8 cellular contexts compared by ENCODE assay signal in the genomic region with DNA sequence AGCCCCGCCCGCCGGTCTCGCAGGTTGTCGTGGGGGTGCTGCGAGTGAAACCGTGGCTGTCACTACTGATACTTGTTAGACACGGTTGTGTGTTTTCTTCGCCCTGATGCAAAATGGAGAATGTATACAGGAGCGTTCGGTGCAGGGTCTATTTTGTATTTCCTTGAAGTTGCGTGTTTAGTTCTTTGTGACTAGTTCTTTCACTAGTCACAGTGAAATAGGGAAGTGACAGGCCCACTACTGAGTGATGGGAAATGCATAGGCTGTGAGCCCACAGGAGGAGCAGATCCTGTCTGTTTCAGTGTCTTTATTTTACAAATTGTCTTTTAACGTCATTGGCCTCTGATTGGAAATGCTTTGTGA. TPM values are rescaled to one million over a fixed set of nuclear protein-coding genes. Genes with fewer than 3 reads are reported as not detected.
DNase-seq lines count a peak whose midpoint lies in the region; ATAC-seq and TF ChIP-seq lines count a peak whose summit lies in the region.

No MANE protein-coding gene starts in this region.

- DNase-seq in activated CD4-positive, CD25-positive, alpha-beta regulatory T cell treated with anti-CD3 and anti-CD28 coated beads, Interleukin-2, amount 50 U/mL, for 72 hours: no peak
- DNase-seq in NT2/D1 (ENCODE audit: low read depth, low spot score): no peak
- DNase-seq in chondrocyte (ENCODE audit: low spot score): no peak
- no peak for DNase-seq in NK-92 treated with Interleukin-12 subunit alpha and Interleukin-12 subunit beta, amount 100 ng/mL, for 24 hours (lab: John Stamatoyannopoulos, UW)
- DNase-seq in A172 (ENCODE audit: low spot score): no peak

- H3K4me1 ChIP-seq in NT2/D1 (ENCODE audit: insufficient read depth, insufficient read length): peaks cover 6% of the 10 kb centered on the region
- H3K4me1 ChIP-seq in mucosa of rectum (ENCODE audit: control insufficient read depth in 2 of 2, insufficient read depth in 2 of 2, low read length in 2 of 2): peaks cover 6 to 9% of the 10 kb centered on the region in 2 donors

- H3K9me3 ChIP-seq in NT2/D1 (ENCODE audit: insufficient read depth, low read length): no peaks in the 10 kb centered on the region
- H3K9me3 ChIP-seq in mucosa of rectum (ENCODE audit: control insufficient read depth in 2 of 2, low read length in 2 of 2): no peaks in the 10 kb centered on the region

- peak overlapping the region; percentile 90 for H3K4me3 Mint-ChIP-seq in chondrocyte (ENCODE audit: unreplicated experiment)

- no peaks in the 10 kb centered on the region for H3K36me3 Mint-ChIP-seq in chondrocyte (ENCODE audit: low read depth)

- H3K4me3 ChIP-seq in NT2/D1 (ENCODE audit: insufficient read length, low read depth) (peak overlapping the region; percentile 85), mucosa of rectum (ENCODE audit: low read length in 2 of 2) (peak overlapping the region; percentile 79 to 90)

- peak overlapping the region; percentile 90 for H3K27ac Mint-ChIP-seq in chondrocyte (ENCODE audit: unreplicated experiment)

- H3K27ac ChIP-seq in mucosa of rectum (ENCODE audit: low read depth in 2 of 2, low read length in 2 of 2): peak overlapping the region; percentile 61 to 72

- peaks cover 2% of the 10 kb centered on the region for H3K27me3 Mint-ChIP-seq in chondrocyte (ENCODE audit: low read depth)

- H3K9me3 Mint-ChIP-seq in chondrocyte (ENCODE audit: low read depth): no peaks in the 10 kb centered on the region

- no peak for TF ChIP-seq CTCF in chondrocyte (IDR thresholded peaks at IDR 0.05)

- peaks cover 18% of the 10 kb centered on the region for H3K4me1 Mint-ChIP-seq in chondrocyte (ENCODE audit: low read depth)

- H3K27me3 ChIP-seq in NT2/D1 (ENCODE audit: insufficient read depth, insufficient read length): no peaks in the 10 kb centered on the region
- H3K27me3 ChIP-seq in mucosa of rectum (ENCODE audit: control insufficient read depth in 2 of 2, insufficient read depth in 2 of 2, low read length in 2 of 2): no peaks in the 10 kb centered on the region

- H3K36me3 ChIP-seq in NT2/D1 (ENCODE audit: insufficient read depth, insufficient read length, low read length) (peaks cover 5% of the 10 kb centered on the region), mucosa of rectum (ENCODE audit: control insufficient read depth in 2 of 2, insufficient read depth in 2 of 2, low read length in 2 of 2) (no peaks in the 10 kb centered on the region)

- H3K9ac ChIP-seq in NT2/D1 (ENCODE audit: insufficient read length, low read depth) (peak overlapping the region; percentile 90), mucosa of rectum (ENCODE audit: low read depth in 1 of 2, low read length in 2 of 2) (peak overlapping the region; percentile 81 to 89)

- ATAC-seq in activated CD4-positive, CD25-positive, alpha-beta regulatory T cell treated with anti-CD3 and anti-CD28 coated beads, Interleukin-2, amount 50 U/mL, for 24 hours: peak; percentile 14 to 24
- peak; percentile 38 for ATAC-seq in HG02759 (IDR thresholded peaks at IDR 0.05; ENCODE audit: unreplicated experiment)

RNA-seq across cellular contexts. Expression of gene ABRAXAS2, which starts 0.7 kb away (rescaled TPM):
- 14.9 to 16.3 TPM (median 15.0 TPM) in 3 replicates for total RNA-seq in chondrocyte
- 13.7 and 15.7 TPM in 2 replicates for total RNA-seq in A172 (2014; rRNA removed; shearing (Covaris generic))

RNA-seq across cellular contexts. Expression of gene EEF1AKMT2, which starts 10.6 kb away (rescaled TPM):
- total RNA-seq in chondrocyte: 15.7 to 18.3 TPM (median 16.7 TPM) in 3 replicates
- 33.1 and 39.8 TPM in 2 replicates for total RNA-seq in A172 (2014; rRNA removed; shearing (Covaris generic))

RNA-seq across cellular contexts. Expression of gene FAM53B, which starts 58.1 kb away (rescaled TPM):
- 16.1 to 18.2 TPM (median 17.6 TPM) in 3 replicates for total RNA-seq in chondrocyte
- 8.5 and 8.7 TPM in 2 replicates for total RNA-seq in A172 (2014; rRNA removed; shearing (Covaris generic))
